In genomic region chr1:206782448-206782847, GRCh38 we compare ENCODE assay signal across 1 cellular context.
TF ChIP-seq lines count a peak whose summit lies in the region.

No MANE protein-coding gene starts in this region.

TF ChIP-seq in GM12878, 131 proteins besides CTCF, POLR2A, EP300 and RAD21 (continued from another document):
- TF ChIP-seq ZBTB40 (IDR thresholded peaks at IDR 0.05; ENCODE audit: borderline replicate concordance) (no peak), POU2F2 (IDR thresholded peaks at IDR 0.05; ENCODE audit: borderline replicate concordance, low read depth, low read length) (peak; percentile 60; the same call in 1 of the 3 replicates), RUNX3 (IDR thresholded peaks at IDR 0.05; ENCODE audit: low read length) (peak; percentile 98), BHLHE40 (IDR thresholded peaks at IDR 0.05; ENCODE audit: borderline replicate concordance in 1 of 2, low read depth in 2 of 2, low read length in 1 of 2) (peak; percentile 84 to 90), SPI1 (IDR thresholded peaks at IDR 0.05; ENCODE audit: borderline replicate concordance, insufficient read depth, low read depth, low read length) (no peak), RELB (IDR thresholded peaks at IDR 0.05; ENCODE audit: low read depth) (peak; percentile 86)
